ENCODE assay signal across 28 cellular contexts in genomic region chr11:1083621-1084551, GRCh38. TPM values are rescaled to one million over a fixed set of nuclear protein-coding genes. Genes with fewer than 3 reads are reported as not detected.
A peak's percentile ranks its signal among the peaks of the same experiment; 100 is the strongest.
DNase-seq lines count a peak whose midpoint lies in the region; ATAC-seq and TF ChIP-seq lines count a peak whose summit lies in the region.
"Had no signal": no experiment of that assay in that cellular context is flagged by ENCODE, and none has a peak within 500 bp of the region (broad histone marks: within the 10 kb centered on the region; RNA-seq: fewer than 3 reads in every experiment).

No MANE protein-coding gene starts in this region.

- BruUV-seq in mammary epithelial cell (replicated peaks; lab: Mats Ljungman, UMichigan) = no TSS peak

- H3K4me1 Mint-ChIP-seq in mesothelial cell of epicardium = no peaks in the 10 kb centered on the region
- H3K4me1 Mint-ChIP-seq: activated naive CD8-positive, alpha-beta T cell treated with anti-CD3 and anti-CD28 coated beads for 36 hours had no signal

- H3K36me3 ChIP-seq in right atrium auricular region = no peaks in the 10 kb centered on the region
- no peaks in the 10 kb centered on the region for H3K36me3 ChIP-seq in mammary epithelial cell (ENCODE audit: insufficient read depth, low read length)
- no peaks in the 10 kb centered on the region for H3K36me3 ChIP-seq in aorta (ENCODE audit: control insufficient read depth in 1 of 2, insufficient read depth in 2 of 2, low read length in 1 of 2)

- no peaks in the 10 kb centered on the region for H3K9me3 ChIP-seq in right atrium auricular region
- no peaks in the 10 kb centered on the region for H3K9me3 ChIP-seq in mammary epithelial cell (replicated peaks; ENCODE audit: insufficient read depth, low read length)
- H3K9me3 ChIP-seq in aorta (ENCODE audit: control insufficient read depth, low read length) = no peaks in the 10 kb centered on the region

- DNase-seq in cardiac septum (ENCODE audit: low spot score) (peak; percentile 67), right atrium auricular region (ENCODE audit: low spot score) (no peak), mammary epithelial cell (peak; percentile 16), mesothelial cell of epicardium (ENCODE audit: low spot score in 2 of 2, unreplicated experiment in 2 of 2) (peak; percentile 9 to 38), aorta (peak; percentile 44 to 76), SKM-1 treated with dmso at 0.1 percent for 144 hours (lab: John Stamatoyannopoulos, UW; ENCODE audit: unreplicated experiment) (no peak)
- DNase-seq: activated CD4-positive, alpha-beta T cell treated with anti-CD3 and anti-CD28 coated beads for 4 hours; activated naive CD8-positive, alpha-beta T cell treated with anti-CD3 and anti-CD28 coated beads for 36 hours; CD4-positive, alpha-beta T cell; DMS 273 treated with DMSO at 0.1 percent for 48 hours; effector memory CD4-positive, alpha-beta T cell; foreskin melanocyte; GDM1; hypothalamus; KBM-7; MV-4-11; NCI-H187; NCI-H774; occipital lobe; SHP77 treated with DMSO at 0.1 percent for 48 hours; stimulated activated CD8-positive, alpha-beta memory T cell treated with anti-CD3 and anti-CD28 coated beads, Interleukin-4, amount 100 ng/mL, for 48 hours; substantia nigra had no signal

- no peaks in the 10 kb centered on the region for H3K79me2 ChIP-seq in mammary epithelial cell (ENCODE audit: insufficient read depth, low read length)

- intact Hi-C loops in cardiac septum (cut with DNase I) = no loop called here
- intact Hi-C loops in mammary epithelial cell (cut with micrococcal nuclease) = no loop called here
- intact Hi-C loops in aorta (cut with DNase I) = no loop called here

- H4K20me1 ChIP-seq in mammary epithelial cell (ENCODE audit: insufficient read depth, low read length) = no peaks in the 10 kb centered on the region

- H3K27ac Mint-ChIP-seq in mesothelial cell of epicardium = no peak overlapping the region
- H3K27ac Mint-ChIP-seq: activated naive CD8-positive, alpha-beta T cell treated with anti-CD3 and anti-CD28 coated beads for 36 hours; activated T-helper 1 cell treated with anti-CD3 and anti-CD28 coated beads, Interleukin-12 subunit alpha, Interleukin-12 subunit beta, Interleukin-2, Interleukin-4 antibody, amounts not matched to agents 30 ng/mL and 10 ng/mL and 1 ng/mL, durations not matched to agents 14 hours and 24 hours and 36 hours; CD4-positive, alpha-beta T cell had no signal

- peak overlapping the region; percentile 70 for H2AFZ ChIP-seq in mammary epithelial cell (ENCODE audit: low read depth, low read length)

- no peak overlapping the region for H3K4me3 Mint-ChIP-seq in mesothelial cell of epicardium
- H3K4me3 Mint-ChIP-seq: activated naive CD8-positive, alpha-beta T cell treated with anti-CD3 and anti-CD28 coated beads for 36 hours; activated T-helper 1 cell treated with anti-CD3 and anti-CD28 coated beads, Interleukin-12 subunit alpha, Interleukin-12 subunit beta, Interleukin-2, Interleukin-4 antibody, amounts not matched to agents 30 ng/mL and 10 ng/mL and 1 ng/mL, durations not matched to agents 14 hours and 24 hours and 36 hours; CD4-positive, alpha-beta T cell had no signal

- H3K27ac ChIP-seq in right atrium auricular region = no peak overlapping the region
- no peak overlapping the region for H3K27ac ChIP-seq in mammary epithelial cell (ENCODE audit: insufficient read depth, low read depth, low read length)
- H3K27ac ChIP-seq in aorta (ENCODE audit: low read depth in 1 of 2, low read length in 2 of 2) = no peak overlapping the region

- dilution Hi-C loops in mammary epithelial cell (cut with HindIII; ENCODE audit: low sequenced_read_pairs) = no loop called here

- H3K4me1 ChIP-seq in right atrium auricular region = no peaks in the 10 kb centered on the region
- peaks cover 20% of the 10 kb centered on the region for H3K4me1 ChIP-seq in mammary epithelial cell (ENCODE audit: insufficient read depth, low read length)
- H3K4me1 ChIP-seq in aorta (ENCODE audit: control insufficient read depth in 1 of 2, insufficient read depth in 2 of 2, low read length in 2 of 2) = no peaks in the 10 kb centered on the region

- ATAC-seq in aorta (ENCODE audit: low FRiP score) = no peak
- ATAC-seq in HG02759 (IDR thresholded peaks at IDR 0.05; ENCODE audit: unreplicated experiment) = no peak

- no peak for TF ChIP-seq CTCF in right atrium auricular region (IDR thresholded peaks at IDR 0.05)
- TF ChIP-seq CTCF in mammary epithelial cell (conservative IDR thresholded peaks at IDR 0.05 in 1 of 2, IDR thresholded peaks at IDR 0.05 in 1 of 2; ENCODE audit: extremely low read depth in 1 of 2, insufficient read depth in 1 of 2, low read depth in 1 of 2, low read length in 2 of 2) = no peak
- no peak for TF ChIP-seq CTCF in mesothelial cell of epicardium (IDR thresholded peaks at IDR 0.05; ENCODE audit: unreplicated experiment)

- H3K9me3 Mint-ChIP-seq in mesothelial cell of epicardium = no peaks in the 10 kb centered on the region
- H3K9me3 Mint-ChIP-seq: activated naive CD8-positive, alpha-beta T cell treated with anti-CD3 and anti-CD28 coated beads for 36 hours; activated T-helper 1 cell treated with anti-CD3 and anti-CD28 coated beads, Interleukin-12 subunit alpha, Interleukin-12 subunit beta, Interleukin-2, Interleukin-4 antibody, amounts not matched to agents 30 ng/mL and 10 ng/mL and 1 ng/mL, durations not matched to agents 14 hours and 24 hours and 36 hours; CD4-positive, alpha-beta T cell had no signal

- no peaks in the 10 kb centered on the region for H3K36me3 Mint-ChIP-seq in mesothelial cell of epicardium
- H3K36me3 Mint-ChIP-seq: activated naive CD8-positive, alpha-beta T cell treated with anti-CD3 and anti-CD28 coated beads for 36 hours had no signal

- in situ Hi-C loops in mammary epithelial cell (cut with MboI; ENCODE audit: low sequenced_read_pairs in 2 of 2) = no loop called here

- H3K27me3 Mint-ChIP-seq in mesothelial cell of epicardium (ENCODE audit: low read depth) = no peaks in the 10 kb centered on the region
- H3K27me3 Mint-ChIP-seq: activated naive CD8-positive, alpha-beta T cell treated with anti-CD3 and anti-CD28 coated beads for 36 hours; CD4-positive, alpha-beta T cell had no signal

- CTCF ChIA-PET in mammary epithelial cell (lab: Charles Lee; ENCODE audit: low non-redundant PET) = no interaction called here

- H3K27me3 ChIP-seq in right atrium auricular region (no peaks in the 10 kb centered on the region), mammary epithelial cell (ENCODE audit: insufficient read depth, low read length) (no peaks in the 10 kb centered on the region), aorta (ENCODE audit: control insufficient read depth in 1 of 2, insufficient read depth in 2 of 2, low read length in 1 of 2) (no peaks in the 10 kb centered on the region)

- H3K9ac ChIP-seq in mammary epithelial cell (ENCODE audit: insufficient read depth, low read length) = no peak overlapping the region

- H3K4me2 ChIP-seq in mammary epithelial cell (ENCODE audit: insufficient read depth, low read depth, low read length) = peak overlapping the region; percentile 69

- 30% methylated on average over 11 of the region's 34 CpGs for WGBS in mammary epithelial cell (ENCODE audit: low coverage, missing lambda C conversion rate)
- WGBS in aorta, 2 donors = 77 to 79% methylated on average over 34 of the region's 34 CpGs

- H3K4me3 ChIP-seq in right atrium auricular region (no peak overlapping the region), mammary epithelial cell (replicated peaks in 1 of 3; ENCODE audit: insufficient read depth in 1 of 3, low read depth in 2 of 3, low read length in 3 of 3) (no peak overlapping the region), aorta (ENCODE audit: low read length in 2 of 2) (no peak overlapping the region)

RNA-seq across cellular contexts. Expression of gene MUC2, which starts 9.2 kb away (rescaled TPM):
- 0.03 TPM for total RNA-seq in cardiac septum
- not detected for total RNA-seq in right atrium auricular region
- not detected for total RNA-seq in mammary epithelial cell
- polyA plus RNA-seq in mammary epithelial cell = not detected
- polyA minus RNA-seq in mammary epithelial cell = not detected
- total RNA-seq in mesothelial cell of epicardium = 0.02 to 0.07 TPM (median 0.04 TPM) in 3 replicates
- total RNA-seq in aorta = under 1 TPM; 0.06 to 0.10 TPM
- polyA plus RNA-seq in aorta = 10 to 100 TPM in 1 of 2 donors, under 1 TPM in 1; 0.08 to 11.8 TPM
- total RNA-seq: activated naive CD8-positive, alpha-beta T cell treated with anti-CD3 and anti-CD28 coated beads for 36 hours; activated T-helper 1 cell treated with anti-CD3 and anti-CD28 coated beads, Interleukin-12 subunit alpha, Interleukin-12 subunit beta, Interleukin-2, Interleukin-4 antibody, amounts not matched to agents 30 ng/mL and 10 ng/mL and 1 ng/mL, durations not matched to agents 14 hours and 24 hours and 36 hours; CD4-positive, alpha-beta T cell; lung microvascular endothelial cell; myocyte; occipital lobe; urinary bladder had no signal

RNA-seq across cellular contexts. Expression of gene MUC6, which starts 47.4 kb away (rescaled TPM):
- total RNA-seq in cardiac septum = not detected
- total RNA-seq in right atrium auricular region = not detected
- total RNA-seq in mammary epithelial cell = under 1 TPM in 1 of 2 donors, not detected in 1; under 0.01 TPM
- polyA plus RNA-seq in mammary epithelial cell = not detected
- not detected for polyA minus RNA-seq in mammary epithelial cell
- total RNA-seq in mesothelial cell of epicardium = not detected in 3 replicates
- total RNA-seq in aorta = not detected
- under 1 TPM; under 0.01 to 0.49 TPM for polyA plus RNA-seq in aorta
- total RNA-seq: activated naive CD8-positive, alpha-beta T cell treated with anti-CD3 and anti-CD28 coated beads for 36 hours; activated T-helper 1 cell treated with anti-CD3 and anti-CD28 coated beads, Interleukin-12 subunit alpha, Interleukin-12 subunit beta, Interleukin-2, Interleukin-4 antibody, amounts not matched to agents 30 ng/mL and 10 ng/mL and 1 ng/mL, durations not matched to agents 14 hours and 24 hours and 36 hours; CD4-positive, alpha-beta T cell; lung microvascular endothelial cell; myocyte; occipital lobe; right cardiac atrium; urinary bladder had no signal
- polyA plus RNA-seq: urinary bladder had no signal

Comparison
In these comparisons a context has a peak if more than half of its experiments do, and no peak if none do; other contexts are left out.
1. DNase-seq: peak in cardiac septum (single experiment), mammary epithelial cell (single experiment), mesothelial cell of epicardium (2 of 2) and aorta (2 of 2); none in right atrium auricular region (single experiment) and SKM-1 treated with dmso at 0.1 percent for 144 hours (single experiment).